ENCODE assay signal across 11 cellular contexts in the genomic region with DNA sequence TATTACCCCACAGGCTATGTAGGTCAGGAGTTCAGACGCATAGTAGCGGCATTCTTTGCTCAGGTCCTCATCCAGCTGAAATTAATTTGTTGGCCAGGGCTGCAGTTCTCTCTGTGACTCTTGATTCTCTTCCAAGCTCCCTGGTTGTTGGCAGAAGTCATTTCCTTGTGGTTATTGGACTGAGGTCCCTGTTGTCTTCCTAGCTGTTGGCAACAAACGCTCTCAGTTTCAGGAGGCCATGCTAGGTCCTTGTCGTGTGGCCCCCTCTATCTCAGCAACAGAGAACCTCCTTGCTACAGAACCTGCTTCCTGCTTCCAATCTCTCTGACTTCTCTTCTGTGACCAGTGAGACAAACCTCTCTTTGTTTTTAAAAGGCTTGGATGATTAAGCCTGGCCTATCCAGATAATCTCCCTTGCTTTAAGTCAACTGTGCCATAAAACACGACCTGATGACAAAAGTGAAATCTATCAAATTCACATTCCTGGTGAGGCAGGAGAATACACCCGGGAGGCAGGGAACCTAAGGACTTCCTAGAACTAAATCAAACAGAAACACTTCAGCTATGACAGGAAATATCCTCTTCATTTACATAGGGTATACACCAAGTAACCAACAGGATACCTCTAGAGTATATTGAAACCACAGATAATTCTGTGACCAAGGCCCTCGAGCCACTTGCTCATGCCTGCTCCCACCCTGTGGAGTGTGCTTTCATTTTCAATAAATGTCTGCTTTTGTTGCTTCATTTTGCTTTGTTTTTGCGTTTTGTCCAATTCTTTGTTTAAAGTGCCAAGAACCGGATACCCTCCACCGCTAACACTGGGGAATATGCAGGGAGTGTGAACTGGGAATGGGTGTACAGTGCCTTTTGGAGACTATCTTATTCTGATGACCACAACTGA.
DNase-seq lines count a peak whose midpoint lies in the region; ATAC-seq and TF ChIP-seq lines count a peak whose summit lies in the region.
"Had no signal": no experiment of that assay in that cellular context is flagged by ENCODE, and none has a peak within 500 bp of the region (broad histone marks: within the 10 kb centered on the region; RNA-seq: fewer than 3 reads in every experiment).

No MANE protein-coding gene starts in this region.

- intact Hi-C loops in prostate gland (cut with DNase I), result no loop called here

- H3K9me3 ChIP-seq in prostate gland, result no peaks in the 10 kb centered on the region

- H3K27ac ChIP-seq in prostate gland, result peak overlapping the region in 1 of 2 donors; percentile 36
- H3K27ac ChIP-seq: VCaP had no signal

- H3K4me1 ChIP-seq in prostate gland (replicated peaks), result peaks cover 6% of the 10 kb centered on the region

- no peak for ATAC-seq in HG03159 (IDR thresholded peaks at IDR 0.05; ENCODE audit: unreplicated experiment)
- ATAC-seq: K562 had no signal

- TF ChIP-seq POLR2A in prostate gland (IDR thresholded peaks at IDR 0.05), result no peak

- WGBS in prostate gland, result 24% methylated on average over 10 of the region's 10 CpGs

- H3K36me3 ChIP-seq in prostate gland, result no peaks in the 10 kb centered on the region

- peak; percentile 96 for DNase-seq in G401 (ENCODE audit: low spot score)
- DNase-seq in NCI-H446 (lab: John Stamatoyannopoulos, UW), result peak; percentile 71 to 88
- peak; percentile 82 for DNase-seq in fibroblast of pulmonary artery (ENCODE audit: low read depth)
- peak; percentile 77 for DNase-seq in prostate gland (ENCODE audit: low spot score)
- no peak for DNase-seq in HK-2 (ENCODE audit: unreplicated experiment)
- DNase-seq in NAMALWA (ENCODE audit: low spot score), result no peak
- no peak for DNase-seq in activated gamma-delta T cell treated with Interleukin-2 at 50 U/mL for 16 hours
- DNase-seq: activated naive CD4-positive, alpha-beta T cell treated with Interleukin-2 at 50 U/mL for 16 hours had no signal

- H3K4me3 ChIP-seq in fibroblast of pulmonary artery (replicated peaks; ENCODE audit: low read depth, low read length), result no peak overlapping the region
- H3K4me3 ChIP-seq in prostate gland, result no peak overlapping the region
- H3K4me3 ChIP-seq: K562 had no signal

- TF ChIP-seq CTCF in fibroblast of pulmonary artery (IDR thresholded peaks at IDR 0.05; ENCODE audit: low read length, missing control alignments), result no peak
- TF ChIP-seq CTCF in prostate gland (IDR thresholded peaks at IDR 0.05), result no peak

- H3K27me3 ChIP-seq in prostate gland (replicated peaks; ENCODE audit: insufficient read depth), result no peaks in the 10 kb centered on the region

- in situ Hi-C loops in G401 (cut with HindIII; ENCODE audit: low sequenced_read_pairs), result no loop called here

Comparison
In these comparisons a context has a peak if more than half of its experiments do, and no peak if none do; other contexts are left out.
1. DNase-seq: peak in G401 (single experiment), NCI-H446 (2 of 2), fibroblast of pulmonary artery (single experiment) and prostate gland (single experiment); none in HK-2 (single experiment), NAMALWA (single experiment) and activated gamma-delta T cell treated with Interleukin-2 at 50 U/mL for 16 hours (single experiment).